In genomic region chr17:39751016-39751543, GRCh38 we compare ENCODE assay signal across 12 cellular contexts.
"Had no signal": no experiment of that assay in that cellular context is flagged by ENCODE, and none has a peak within 500 bp of the region (broad histone marks: within the 10 kb centered on the region; RNA-seq: fewer than 3 reads in every experiment).

No MANE protein-coding gene starts in this region.

- H3K27me3 ChIP-seq: brain microvascular endothelial cell, right atrium auricular region, suprapubic skin had no signal

- H3K4me3 ChIP-seq: gastroesophageal sphincter, left ventricle myocardium inferior, right atrium auricular region, smooth muscle cell, suprapubic skin had no signal

- H3K36me3 ChIP-seq: brain microvascular endothelial cell, gastroesophageal sphincter, left ventricle myocardium inferior, right atrium auricular region had no signal

- DNase-seq: activated CD8-positive, alpha-beta memory T cell treated with anti-CD3 and anti-CD28 coated beads, Interleukin-2, amount 50 U/mL, for 4 hours; amygdala; brain microvascular endothelial cell; cerebellar nuclear complex; effector memory CD8-positive, alpha-beta T cell; left ventricle myocardium inferior; mesendoderm; stimulated activated naive B cell treated with anti-CD40 and anti-IgM and Interleukin-4, amounts not matched to agents 10 μg/mL and 1 μg/mL and 100 μg/mL, for 72 hours had no signal

- H3K4me2 ChIP-seq: smooth muscle cell had no signal

- H3K9me3 ChIP-seq: gastroesophageal sphincter, left ventricle myocardium inferior, right atrium auricular region, suprapubic skin had no signal

- H3K27ac ChIP-seq: brain microvascular endothelial cell, gastroesophageal sphincter, right atrium auricular region, suprapubic skin had no signal

- ATAC-seq: effector memory CD8-positive, alpha-beta T cell; gastroesophageal sphincter; stimulated activated naive B cell treated with anti-CD40 and anti-IgM and Interleukin-4, amounts not matched to agents 10 μg/mL and 1 μg/mL and 100 μg/mL, for 72 hours had no signal
